Comparison of ENCODE assay signal across 1 cellular context in the genomic region with DNA sequence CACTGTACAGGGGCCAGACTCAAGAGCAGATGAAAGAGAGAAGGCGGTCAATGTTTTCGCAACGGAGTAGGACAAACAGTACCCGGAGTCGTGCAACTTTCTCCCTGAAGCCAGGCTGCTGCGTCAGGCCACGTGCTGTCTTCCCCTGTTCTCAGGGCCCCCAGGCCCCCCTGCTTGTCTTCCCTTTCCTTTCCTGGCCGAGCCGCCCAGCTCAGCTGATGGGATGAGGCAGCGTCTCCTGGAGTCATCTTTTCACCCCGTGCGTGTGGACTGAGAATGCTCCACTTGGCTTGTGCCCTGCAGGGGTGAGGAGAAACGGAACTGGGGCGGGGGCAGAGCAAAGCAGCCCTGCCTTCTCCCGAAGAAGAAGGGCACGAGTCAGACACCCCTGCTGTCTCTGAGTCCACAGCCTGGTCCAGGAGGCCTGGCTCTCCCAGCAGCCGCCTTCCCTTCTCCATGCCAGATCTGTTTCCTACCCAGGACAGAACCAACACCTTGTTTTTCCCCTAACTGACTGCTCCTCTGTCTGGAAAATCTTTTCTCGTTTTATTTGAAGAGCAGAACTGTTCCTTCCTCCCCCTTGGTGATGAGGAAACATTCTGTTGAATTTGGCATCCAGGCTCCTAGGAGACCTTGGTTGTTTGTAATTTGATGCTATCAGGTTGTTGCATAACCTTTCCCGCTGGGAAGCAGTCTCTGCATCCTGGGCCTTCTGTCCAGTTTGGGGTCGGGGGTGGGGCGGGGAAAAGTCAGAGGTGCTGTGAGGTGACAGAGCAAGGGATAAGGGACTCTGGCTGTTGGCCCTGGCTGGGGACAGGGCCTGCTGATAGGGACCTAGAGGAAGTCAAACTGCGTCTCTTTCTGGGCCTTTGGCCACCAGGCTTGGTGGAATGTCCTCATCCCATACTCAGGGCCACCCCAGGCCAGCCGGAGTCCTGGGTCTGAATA.
TF ChIP-seq lines count a peak whose summit lies in the region.

No MANE protein-coding gene starts in this region.

TF ChIP-seq in endothelial cell of umbilical vein, 7 proteins besides CTCF, POLR2A, EP300 and RAD21 (continued from another document):
- TF ChIP-seq, protein P1, sequence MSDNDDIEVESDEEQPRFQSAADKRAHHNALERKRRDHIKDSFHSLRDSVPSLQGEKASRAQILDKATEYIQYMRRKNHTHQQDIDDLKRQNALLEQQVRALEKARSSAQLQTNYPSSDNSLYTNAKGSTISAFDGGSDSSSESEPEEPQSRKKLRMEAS (IDR thresholded peaks at IDR 0.05; ENCODE audit: insufficient read depth, insufficient read length), result peak; percentile 94
